In the genomic region with DNA sequence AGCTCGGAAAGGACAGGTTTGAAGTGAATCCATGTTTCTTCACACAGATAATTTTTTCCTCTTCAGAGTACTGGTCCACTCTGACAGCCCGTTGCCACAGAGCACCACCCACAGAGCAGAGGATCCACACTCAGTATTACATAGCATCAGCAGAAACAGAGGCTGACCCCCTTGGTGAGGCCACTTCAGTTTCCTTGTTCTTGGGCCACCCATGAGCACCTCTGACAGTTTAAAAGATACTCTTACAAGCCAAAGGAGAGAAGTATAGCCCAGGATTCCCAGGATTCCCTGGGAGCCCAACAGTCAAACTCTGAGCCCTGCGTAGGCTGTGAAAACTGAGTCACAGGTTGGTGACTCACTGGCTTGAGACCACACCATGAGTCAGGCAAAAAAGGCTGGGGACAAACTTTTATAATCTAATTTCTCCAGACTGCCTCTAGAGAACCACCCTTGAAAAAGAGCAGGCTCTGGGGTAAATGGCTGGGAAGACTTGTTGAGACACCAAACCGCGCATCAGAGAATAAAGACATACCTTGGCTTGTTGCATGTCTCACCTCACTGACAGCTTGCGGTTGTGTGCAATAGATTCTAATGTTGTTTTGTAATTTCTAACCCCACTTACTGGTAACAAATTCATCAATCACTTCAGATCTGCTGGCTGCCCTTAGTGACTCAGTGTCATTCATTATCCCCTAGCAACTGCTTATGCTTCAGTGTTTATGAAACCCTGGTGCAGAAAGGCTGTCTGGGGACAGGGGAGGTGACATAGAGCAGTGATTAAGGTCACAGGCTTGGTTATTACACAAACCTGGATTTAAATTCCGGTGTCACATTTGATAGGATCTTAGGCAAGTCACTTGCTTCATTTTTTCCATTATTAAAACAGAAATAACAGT, we compare ENCODE assay signal across 8 cellular contexts. TPM values are rescaled to one million over a fixed set of nuclear protein-coding genes. Genes with fewer than 3 reads are reported as not detected.
A peak's percentile ranks its signal among the peaks of the same experiment; 100 is the strongest.
DNase-seq lines count a peak whose midpoint lies in the region; TF ChIP-seq lines count a peak whose summit lies in the region.

No MANE protein-coding gene starts in this region.

- no peak overlapping the region for H3K4me3 ChIP-seq in SJCRH30
- no peak overlapping the region for H3K4me3 ChIP-seq in dorsolateral prefrontal cortex
- peak overlapping the region; percentile 27 for H3K4me3 ChIP-seq in osteoblast (ENCODE audit: insufficient read depth, low read length)
- H3K4me3 ChIP-seq in prostate gland: no peak overlapping the region
- no peak overlapping the region for H3K4me3 ChIP-seq in testis

- no peaks in the 10 kb centered on the region for H3K79me2 ChIP-seq in osteoblast (ENCODE audit: insufficient read depth, low read length)

- TF ChIP-seq CTCF in dorsolateral prefrontal cortex (IDR thresholded peaks at IDR 0.05 in 54 of 56, conservative IDR thresholded peaks at IDR 0.05 in 2 of 56; ENCODE audit: low read depth in 1 of 56, partially characterized antibody in 56 of 56) (no peak), osteoblast (IDR thresholded peaks at IDR 0.05; ENCODE audit: extremely low read depth, low read depth, low read length) (no peak), prostate gland (IDR thresholded peaks at IDR 0.05) (no peak), testis (IDR thresholded peaks at IDR 0.05) (no peak)

- TF ChIP-seq POLR2A in prostate gland (IDR thresholded peaks at IDR 0.05) (no peak), testis (IDR thresholded peaks at IDR 0.05) (no peak)

- in situ Hi-C loops in G401 (cut with HindIII; ENCODE audit: low sequenced_read_pairs): no loop called here

- H3K27me3 ChIP-seq in SJCRH30 (no peaks in the 10 kb centered on the region), dorsolateral prefrontal cortex (no peaks in the 10 kb centered on the region), osteoblast (ENCODE audit: insufficient read depth, low read length) (no peaks in the 10 kb centered on the region), prostate gland (replicated peaks; ENCODE audit: insufficient read depth) (no peaks in the 10 kb centered on the region), testis (no peaks in the 10 kb centered on the region)

- H3K9me3 ChIP-seq in SJCRH30 (replicated peaks): no peaks in the 10 kb centered on the region; the same call in 1 of the 2 replicates
- no peaks in the 10 kb centered on the region for H3K9me3 ChIP-seq in osteoblast (ENCODE audit: low read depth, low read length)
- no peaks in the 10 kb centered on the region for H3K9me3 ChIP-seq in prostate gland
- no peaks in the 10 kb centered on the region for H3K9me3 ChIP-seq in testis

- WGBS in prostate gland: 78% methylated on average over 7 of the region's 7 CpGs
- WGBS in testis, 2 donors: 89 to 95% methylated on average over 7 of the region's 7 CpGs

- intact Hi-C loops in dorsolateral prefrontal cortex (cut with DNase I): no loop called here
- intact Hi-C loops in prostate gland (cut with DNase I): loop anchor here (5.0 kb wide), 2 partner anchors 59 to 66 kb away; a partner anchor contains a TSS
- intact Hi-C loops in testis (cut with DNase I; ENCODE audit: low total_unique reads): no loop called here

- peak overlapping the region; percentile 6 for H3K27ac ChIP-seq in SJCRH30
- H3K27ac ChIP-seq in dorsolateral prefrontal cortex: peak overlapping the region in 52 of 59 donors; percentile 21 to 96 (median 87)
- H3K27ac ChIP-seq in osteoblast (ENCODE audit: low read depth, low read length): peak overlapping the region; percentile 99
- H3K27ac ChIP-seq in prostate gland: no peak overlapping the region
- H3K27ac ChIP-seq in testis: no peak overlapping the region

- H3K4me1 ChIP-seq in SJCRH30 (peaks cover 79% of the 10 kb centered on the region), osteoblast (ENCODE audit: insufficient read depth, low read length) (peaks cover 77% of the 10 kb centered on the region), prostate gland (replicated peaks) (no peaks in the 10 kb centered on the region), testis (peaks cover 17% of the 10 kb centered on the region)

- no peak overlapping the region for H2AFZ ChIP-seq in osteoblast (ENCODE audit: low read length)

- peak; percentile 3 for DNase-seq in stimulated activated naive CD4-positive, alpha-beta T cell treated with Interleukin-2 at 50 U/mL for 16 hours (lab: John Stamatoyannopoulos, UW)
- DNase-seq in stimulated activated naive CD4-positive, alpha-beta T cell (lab: John Stamatoyannopoulos, UW): no peak
- peak; percentile 46 for DNase-seq in SJCRH30
- DNase-seq in dorsolateral prefrontal cortex: peak in 7 of 10 donors; percentile 22 to 71 (median 52)
- peak; percentile 85 for DNase-seq in osteoblast (ENCODE audit: insufficient read length, low spot score, missing footprints)
- DNase-seq in prostate gland (ENCODE audit: low spot score): no peak
- DNase-seq in testis: no peak
- DNase-seq in G401 (ENCODE audit: low spot score): no peak

- H3K36me3 ChIP-seq in SJCRH30: no peaks in the 10 kb centered on the region
- no peaks in the 10 kb centered on the region for H3K36me3 ChIP-seq in osteoblast (ENCODE audit: insufficient read depth, low read length)
- H3K36me3 ChIP-seq in prostate gland: no peaks in the 10 kb centered on the region
- H3K36me3 ChIP-seq in testis (ENCODE audit: low read depth, missing control alignments): no peaks in the 10 kb centered on the region

- H3K4me2 ChIP-seq in osteoblast (ENCODE audit: insufficient read depth, low read length): peak overlapping the region; percentile 67

- no peaks in the 10 kb centered on the region for H4K20me1 ChIP-seq in osteoblast (ENCODE audit: insufficient read depth, low read length)

RNA-seq across cellular contexts. Expression of a gene that starts 56.9 kb away (rescaled TPM):
- 1.4 and 1.5 TPM in 2 replicates for total RNA-seq in SJCRH30 (2014; rRNA removed; shearing (Covaris generic))
- total RNA-seq in dorsolateral prefrontal cortex: 10 to 100 TPM in 93 of 120 experiments, 1 to 10 TPM in 27; 5.7 to 31.6 (median 13.1) TPM
- total RNA-seq in osteoblast: 826 and 895 TPM in 2 replicates
- 100 to 1,000 TPM in 1 of 2 donors, 10 to 100 TPM in 1; 43.2 to 167 TPM for total RNA-seq in prostate gland
- 100 to 1,000 TPM in 1 of 2 donors, 10 to 100 TPM in 1; 51.0 to 117 TPM for total RNA-seq in testis
- polyA plus RNA-seq in testis (ENCODE audit: insufficient read depth, low read depth, low replicate concordance): 98.9 TPM
- 55.1 and 68.2 TPM in 2 replicates for total RNA-seq in G401 (2014; rRNA removed; shearing (Covaris generic))

Comparison
In these comparisons a context has a peak if more than half of its experiments do, and no peak if none do; other contexts are left out.
1. DNase-seq: peak in stimulated activated naive CD4-positive, alpha-beta T cell treated with Interleukin-2 at 50 U/mL for 16 hours (single experiment), SJCRH30 (2 of 2), dorsolateral prefrontal cortex (7 of 10) and osteoblast (single experiment); none in stimulated activated naive CD4-positive, alpha-beta T cell (0 of 6), prostate gland (single experiment), testis (single experiment) and G401 (single experiment).
2. H3K27ac ChIP-seq: peak in SJCRH30 (single experiment), dorsolateral prefrontal cortex (52 of 59) and osteoblast (single experiment); none in prostate gland (0 of 2) and testis (0 of 2).